In the genomic region with DNA sequence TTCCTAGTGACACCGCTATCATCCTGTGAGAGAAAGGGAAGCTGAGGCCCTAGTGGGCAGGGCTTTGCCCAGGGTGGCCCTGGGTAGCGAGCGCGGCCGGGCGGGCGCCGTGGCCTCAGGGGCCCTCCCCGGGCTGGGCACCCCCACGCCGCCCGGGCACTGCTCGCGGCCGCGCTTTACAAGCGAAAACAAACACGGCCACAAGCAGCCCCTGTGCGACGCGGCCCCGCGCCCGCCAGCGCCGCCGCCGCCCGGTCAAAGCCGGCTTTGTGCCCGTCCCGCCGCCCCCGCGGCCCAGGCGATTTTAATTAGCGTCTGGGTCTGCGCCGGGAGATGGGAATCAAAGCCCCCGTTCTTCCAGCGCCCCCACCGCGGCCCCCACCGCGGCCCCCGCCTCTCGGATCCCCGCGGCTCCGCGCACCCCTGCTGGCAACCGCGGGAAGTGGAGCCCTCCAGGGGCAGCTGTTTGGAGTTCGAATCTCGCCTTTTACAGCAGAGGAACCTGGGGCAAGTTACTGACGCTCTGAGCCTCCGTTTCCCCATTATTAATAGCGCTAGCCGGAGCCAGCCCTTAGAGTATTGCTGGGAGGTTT, we compare ENCODE assay signal across 9 cellular contexts. TPM values are rescaled to one million over a fixed set of nuclear protein-coding genes. Genes with fewer than 3 reads are reported as not detected.
DNase-seq lines count a peak whose midpoint lies in the region; ATAC-seq, FAIRE-seq and TF ChIP-seq lines count a peak whose summit lies in the region.
"Had no signal": no experiment of that assay in that cellular context is flagged by ENCODE, and none has a peak within 500 bp of the region (broad histone marks: within the 10 kb centered on the region; RNA-seq: fewer than 3 reads in every experiment).

No MANE protein-coding gene starts in this region.

- H3K27me3 ChIP-seq in AG04450 (ENCODE audit: control insufficient read depth, insufficient read depth, low read length): no peaks in the 10 kb centered on the region
- no peaks in the 10 kb centered on the region; the same call in 1 of the 2 replicates for H3K27me3 ChIP-seq in Panc1 (ENCODE audit: control insufficient read depth, insufficient read depth, low read length)

- no peaks in the 10 kb centered on the region for H3K36me3 ChIP-seq in Panc1 (ENCODE audit: control insufficient read depth, insufficient read depth, low read length)

- no peak overlapping the region for H3K4me3 Mint-ChIP-seq in natural killer cell treated with Interleukin-12 subunit alpha and Interleukin-12 subunit beta and Interleukin-15 and Interleukin-18, amount 100 ng/mL, for 72 hours

- DNase-seq in AG04450 (ENCODE audit: low read depth, low spot score): no peak
- DNase-seq in Panc1 (ENCODE audit: low read depth, low spot score): no peak
- peak; percentile 78 to 88 for DNase-seq in frontal cortex (ENCODE audit: low spot score in 2 of 2)
- peak; percentile 51 for DNase-seq in natural killer cell treated with Interleukin-12 subunit alpha and Interleukin-12 subunit beta and Interleukin-15 and Interleukin-18, amount 100 ng/mL, for 72 hours (ENCODE audit: low spot score)
- DNase-seq in HTR-8/SVneo (ENCODE audit: insufficient read length, low spot score): no peak
- DNase-seq in HK-2 (ENCODE audit: unreplicated experiment): no peak
- no peak for DNase-seq in effector CD8-positive, alpha-beta T cell (lab: John Stamatoyannopoulos, UW)
- DNase-seq in stimulated activated CD4-positive, alpha-beta T cell treated with anti-CD3 and anti-CD28 coated beads, Interleukin-4, amount 100 ng/mL, for 4 hours: no peak

- H3K9me3 ChIP-seq in AG04450 (ENCODE audit: control insufficient read depth, insufficient read depth, low read length): peaks cover 7% of the 10 kb centered on the region
- H3K9me3 ChIP-seq in Panc1 (ENCODE audit: control insufficient read depth, insufficient read depth, low read depth, low read length): no peaks in the 10 kb centered on the region

- no peaks in the 10 kb centered on the region for H3K9me3 Mint-ChIP-seq in natural killer cell treated with Interleukin-12 subunit alpha and Interleukin-12 subunit beta and Interleukin-15 and Interleukin-18, amount 100 ng/mL, for 72 hours

- FAIRE-seq in frontal cortex (lab: Jason Lieb, UNC) (no peak), HTR-8/SVneo (lab: Jason Lieb, UNC) (no peak)

- CTCF ChIA-PET in AG04450 (lab: Charles Lee) (interaction anchor here (0.5 to 8.4 kb wide), 2 partner anchors 18 to 83 kb away, joined by 4 to 61 read pairs; no protein-coding TSS in a partner anchor), Panc1 (lab: Charles Lee) (interaction anchor here (0.6 kb wide), 1 partner anchor 57 kb away, joined by 4 read pairs; no protein-coding TSS in a partner anchor)

- peaks cover 8 to 30% of the 10 kb centered on the region in 2 donors for H3K27me3 Mint-ChIP-seq in natural killer cell treated with Interleukin-12 subunit alpha and Interleukin-12 subunit beta and Interleukin-15 and Interleukin-18, amount 100 ng/mL, for 72 hours

- in situ Hi-C loops in Panc1 (cut with HindIII; ENCODE audit: low pct_unique_long_range_greater_than_20kb, low sequenced_read_pairs): no loop called here

- H3K4me3 ChIP-seq in AG04450 (ENCODE audit: low read depth, low read length): no peak overlapping the region
- peak overlapping the region; percentile 34 to 40 for H3K4me3 ChIP-seq in Panc1 (ENCODE audit: low read depth in 2 of 2, low read length in 2 of 2)

- peak; percentile 60 for ATAC-seq in Panc1
- ATAC-seq in natural killer cell treated with Interleukin-12 subunit alpha and Interleukin-12 subunit beta and Interleukin-15 and Interleukin-18, amount 100 ng/mL, for 72 hours: no peak

- H3K27ac Mint-ChIP-seq in natural killer cell treated with Interleukin-12 subunit alpha and Interleukin-12 subunit beta and Interleukin-15 and Interleukin-18, amount 100 ng/mL, for 72 hours: no peak overlapping the region

- BruUV-seq in Panc1 (replicated peaks; lab: Mats Ljungman, UMichigan): no TSS peak

- intact Hi-C loops in Panc1 (cut with micrococcal nuclease; ENCODE audit: unreplicated experiment): no loop called here

- H3K4me1 ChIP-seq in Panc1 (ENCODE audit: control insufficient read depth, insufficient read depth, low read length): no peaks in the 10 kb centered on the region

- H3K36me3 Mint-ChIP-seq in natural killer cell treated with Interleukin-12 subunit alpha and Interleukin-12 subunit beta and Interleukin-15 and Interleukin-18, amount 100 ng/mL, for 72 hours: no peaks in the 10 kb centered on the region

- POLR2A ChIA-PET in AG04450 (lab: Yijun Ruan, JAX): no interaction called here
- POLR2A ChIA-PET in Panc1 (lab: Charles Lee): interaction anchor here (0.6 kb wide), 1 partner anchor 204 kb away, joined by 3 read pairs; no protein-coding TSS in a partner anchor

- H3K4me1 Mint-ChIP-seq in natural killer cell treated with Interleukin-12 subunit alpha and Interleukin-12 subunit beta and Interleukin-15 and Interleukin-18, amount 100 ng/mL, for 72 hours (ENCODE audit: low read depth in 2 of 2): peaks cover 0 to 5% of the 10 kb centered on the region in 2 donors

- peak; percentile 47 for TF ChIP-seq CTCF in AG04450 (IDR thresholded peaks at IDR 0.05; ENCODE audit: low read depth, low read length)
- no peak; the same call in 1 of the 2 replicates for TF ChIP-seq CTCF in Panc1 (IDR thresholded peaks at IDR 0.05)

- H3K27ac ChIP-seq in AG04450 (ENCODE audit: low read depth, low read length) (no peak overlapping the region), Panc1 (ENCODE audit: low read length) (no peak overlapping the region)

RNA-seq across cellular contexts. Expression of gene CHRDL2, which starts 47.9 kb away (rescaled TPM):
- polyA plus RNA-seq in AG04450 (2011; rRNA removed): 0.88 and 0.91 TPM in 2 replicates
- polyA minus RNA-seq in AG04450 (2011; rRNA and poly(A)+ RNA removed): 0.37 and 0.39 TPM in 2 replicates
- total RNA-seq in Panc1 (2021; ENCODE audit: unreplicated experiment) (0.15 TPM), frontal cortex (not detected)
- polyA plus RNA-seq in Panc1 (2012; ENCODE audit: insufficient read length): 0.34 TPM
- not detected for total RNA-seq in natural killer cell treated with Interleukin-12 subunit alpha and Interleukin-12 subunit beta and Interleukin-15 and Interleukin-18, amount 100 ng/mL, for 72 hours
- total RNA-seq: T-helper 1 cell treated with Interleukin-12 subunit alpha and Interleukin-12 subunit beta and Interleukin-4 antibody, amounts not matched to agents 30 ng/mL and 1 ng/mL, for 36 hours had no signal

Comparison
In these comparisons a context has a peak if more than half of its experiments do, and no peak if none do; other contexts are left out.
1. DNase-seq: peak in frontal cortex (2 of 2) and natural killer cell treated with Interleukin-12 subunit alpha and Interleukin-12 subunit beta and Interleukin-15 and Interleukin-18, amount 100 ng/mL, for 72 hours (single experiment); none in AG04450 (single experiment), Panc1 (single experiment), HTR-8/SVneo (single experiment), HK-2 (single experiment), effector CD8-positive, alpha-beta T cell (single experiment) and stimulated activated CD4-positive, alpha-beta T cell treated with anti-CD3 and anti-CD28 coated beads, Interleukin-4, amount 100 ng/mL, for 4 hours (0 of 2).